8 cellular contexts compared by ENCODE assay signal in the genomic region with DNA sequence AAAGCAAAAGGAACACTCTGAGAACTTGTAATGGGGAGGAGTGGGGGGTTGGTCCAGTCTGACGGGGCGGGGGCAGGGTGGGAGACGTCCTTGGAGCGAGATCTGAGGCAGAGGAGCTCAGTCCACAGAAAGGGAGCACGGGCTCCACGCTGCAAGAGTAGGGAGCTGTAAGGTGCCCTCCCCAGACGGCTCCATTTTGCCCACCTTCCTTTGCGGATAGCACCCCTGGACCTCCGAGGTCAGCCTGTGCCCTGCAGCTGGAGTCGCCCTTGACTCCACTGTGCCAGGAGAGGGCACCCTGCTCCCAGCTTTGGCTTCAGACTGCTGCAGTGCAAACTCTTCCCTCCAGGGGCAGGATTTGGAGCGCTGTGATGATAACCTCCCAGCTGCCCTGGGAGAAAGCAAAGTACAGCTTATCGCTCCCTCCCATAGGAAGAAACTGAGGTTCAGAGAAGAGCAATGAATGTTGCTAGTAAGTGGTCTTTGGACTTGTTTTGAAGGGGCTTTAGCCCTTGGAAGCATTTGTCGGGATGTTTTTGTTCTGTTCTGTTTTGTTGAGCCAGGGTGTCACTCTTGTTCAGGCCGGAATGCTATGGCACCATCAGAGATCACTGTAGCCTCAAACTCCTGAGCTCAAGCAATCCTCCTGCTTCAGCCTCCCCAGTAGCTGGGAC. TPM values are rescaled to one million over a fixed set of nuclear protein-coding genes. Genes with fewer than 3 reads are reported as not detected.
DNase-seq lines count a peak whose midpoint lies in the region; ATAC-seq and FAIRE-seq lines count a peak whose summit lies in the region.

No MANE protein-coding gene starts in this region.

- H4K20me1 ChIP-seq in BLaER1 treated with 17β-estradiol and CSF1 and Interleukin-3, amounts not matched to agents 10 nM and 100 nM, result no peaks in the 10 kb centered on the region

- peak in 74 of 76 experiments; percentile 11 to 92 (median 78) for DNase-seq in HUDEP-2 (lab: John Stamatoyannopoulos, UW; ENCODE audit: unreplicated experiment in 76 of 76)
- DNase-seq in NOMO-1 treated with dmso at 0.1 percent for 144 hours (lab: John Stamatoyannopoulos, UW; ENCODE audit: unreplicated experiment), result peak; percentile 45
- peak; percentile 70 to 75 (median 73) for DNase-seq in activated CD8-positive, alpha-beta memory T cell treated with anti-CD3 and anti-CD28 coated beads for 48 hours (ENCODE audit: low read depth in 2 of 3, low spot score in 2 of 3)
- DNase-seq in mesenteric fat pad (ENCODE audit: low spot score), result peak; percentile 93
- peak; percentile 77 to 79 for DNase-seq in stimulated activated CD8-positive, alpha-beta memory T cell treated with anti-CD3 and anti-CD28 coated beads, Interleukin-15, amount 100 ng/mL, for 48 hours (ENCODE audit: low read depth in 2 of 2)

- H3K9ac ChIP-seq in BLaER1 treated with 17β-estradiol and CSF1 and Interleukin-3, amounts not matched to agents 10 nM and 100 nM, result no peak overlapping the region

- H3K9me3 ChIP-seq in BLaER1 treated with 17β-estradiol and CSF1 and Interleukin-3, amounts not matched to agents 10 nM and 100 nM (replicated peaks in 1 of 11), result 0 out of 22 replicates have a peak, but pooled peaks cover 0 to 1% (median 0%) of the 10 kb centered on the region in 11 experiments

- no peak overlapping the region for H3K27ac ChIP-seq in BLaER1 treated with 17β-estradiol and CSF1 and Interleukin-3, amounts not matched to agents 10 nM and 100 nM

- peak overlapping the region; percentile 34 to 76 (median 49); a peak in 21 of 22 replicates for H3K4me2 ChIP-seq in BLaER1 treated with 17β-estradiol and CSF1 and Interleukin-3, amounts not matched to agents 10 nM and 100 nM

- peak overlapping the region in 2 of 10 experiments; percentile 17 to 34; a peak in 4 of 20 replicates for H3K4me3 ChIP-seq in BLaER1 treated with 17β-estradiol and CSF1 and Interleukin-3, amounts not matched to agents 10 nM and 100 nM

- peak; percentile 45 for FAIRE-seq in endometrium (lab: Jason Lieb, UNC)

- peaks cover 0 to 15% (median 9%) of the 10 kb centered on the region in 10 experiments; a peak in 11 of 20 replicates for H3K4me1 ChIP-seq in BLaER1 treated with 17β-estradiol and CSF1 and Interleukin-3, amounts not matched to agents 10 nM and 100 nM

- H3K27me3 ChIP-seq in BLaER1 treated with 17β-estradiol and CSF1 and Interleukin-3, amounts not matched to agents 10 nM and 100 nM, result peaks cover 21 to 26% (median 23%) of the 10 kb centered on the region in 11 experiments

- no peaks in the 10 kb centered on the region for H3K36me3 ChIP-seq in BLaER1 treated with 17β-estradiol and CSF1 and Interleukin-3, amounts not matched to agents 10 nM and 100 nM

- ATAC-seq in GM19452 (IDR thresholded peaks at IDR 0.05; ENCODE audit: unreplicated experiment), result peak; percentile 75

RNA-seq across cellular contexts. Expression of a gene that starts 9.5 kb away (rescaled TPM):
- total RNA-seq in mesenteric fat pad, result 56.8 TPM

RNA-seq across cellular contexts. Expression of a gene that starts 50.4 kb away (rescaled TPM):
- total RNA-seq in mesenteric fat pad, result 68.2 TPM
